Comparison of ENCODE assay signal across 1 cellular context in the genomic region with DNA sequence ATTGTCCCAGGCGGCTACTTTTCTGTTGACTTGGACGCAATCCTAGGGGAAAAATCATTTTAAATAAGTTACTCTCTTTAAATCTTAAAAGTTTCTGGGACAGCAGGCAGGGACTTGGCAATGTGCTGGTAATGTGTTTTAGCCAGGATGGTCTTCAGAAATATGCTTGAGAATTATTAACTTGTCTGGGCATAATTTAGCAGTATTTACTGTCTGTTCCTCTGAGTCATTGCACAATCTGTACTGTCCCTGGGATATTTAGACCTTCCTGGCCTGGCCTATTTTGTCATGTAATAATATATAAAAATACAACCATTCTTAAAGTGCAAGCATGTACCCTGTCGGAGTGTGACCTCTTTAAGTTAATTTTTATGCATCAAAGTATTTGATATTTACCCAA.
TF ChIP-seq lines count a peak whose summit lies in the region.

No MANE protein-coding gene starts in this region.

TF ChIP-seq in HepG2, 621 proteins besides CTCF, POLR2A, EP300 and RAD21 (continued from another document):
- TF ChIP-seq, protein P1, sequence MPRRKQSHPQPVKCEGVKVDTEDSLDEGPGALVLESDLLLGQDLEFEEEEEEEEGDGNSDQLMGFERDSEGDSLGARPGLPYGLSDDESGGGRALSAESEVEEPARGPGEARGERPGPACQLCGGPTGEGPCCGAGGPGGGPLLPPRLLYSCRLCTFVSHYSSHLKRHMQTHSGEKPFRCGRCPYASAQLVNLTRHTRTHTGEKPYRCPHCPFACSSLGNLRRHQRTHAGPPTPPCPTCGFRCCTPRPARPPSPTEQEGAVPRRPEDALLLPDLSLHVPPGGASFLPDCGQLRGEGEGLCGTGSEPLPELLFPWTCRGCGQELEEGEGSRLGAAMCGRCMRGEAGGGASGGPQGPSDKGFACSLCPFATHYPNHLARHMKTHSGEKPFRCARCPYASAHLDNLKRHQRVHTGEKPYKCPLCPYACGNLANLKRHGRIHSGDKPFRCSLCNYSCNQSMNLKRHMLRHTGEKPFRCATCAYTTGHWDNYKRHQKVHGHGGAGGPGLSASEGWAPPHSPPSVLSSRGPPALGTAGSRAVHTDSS (CRISPR knock-in tag; conservative IDR thresholded peaks at IDR 0.05): no peak
- no peak for TF ChIP-seq LCORL (IDR thresholded peaks at IDR 0.05)
- TF ChIP-seq LCORL (CRISPR knock-in tag; IDR thresholded peaks at IDR 0.05): no peak
- TF ChIP-seq ELF1 (CRISPR knock-in tag; IDR thresholded peaks at IDR 0.05): no peak
- TF ChIP-seq ZNF780A (CRISPR knock-in tag; IDR thresholded peaks at IDR 0.05): no peak
- TF ChIP-seq CEBPG (CRISPR knock-in tag; IDR thresholded peaks at IDR 0.05): peak; percentile 50; the same call in 1 of the 2 replicates
- TF ChIP-seq NFIB (CRISPR knock-in tag; IDR thresholded peaks at IDR 0.05; ENCODE audit: borderline replicate concordance): no peak
- no peak for TF ChIP-seq MIER2 (CRISPR knock-in tag; IDR thresholded peaks at IDR 0.05)
